Comparison of ENCODE assay signal across 2 cellular contexts in the genomic region with DNA sequence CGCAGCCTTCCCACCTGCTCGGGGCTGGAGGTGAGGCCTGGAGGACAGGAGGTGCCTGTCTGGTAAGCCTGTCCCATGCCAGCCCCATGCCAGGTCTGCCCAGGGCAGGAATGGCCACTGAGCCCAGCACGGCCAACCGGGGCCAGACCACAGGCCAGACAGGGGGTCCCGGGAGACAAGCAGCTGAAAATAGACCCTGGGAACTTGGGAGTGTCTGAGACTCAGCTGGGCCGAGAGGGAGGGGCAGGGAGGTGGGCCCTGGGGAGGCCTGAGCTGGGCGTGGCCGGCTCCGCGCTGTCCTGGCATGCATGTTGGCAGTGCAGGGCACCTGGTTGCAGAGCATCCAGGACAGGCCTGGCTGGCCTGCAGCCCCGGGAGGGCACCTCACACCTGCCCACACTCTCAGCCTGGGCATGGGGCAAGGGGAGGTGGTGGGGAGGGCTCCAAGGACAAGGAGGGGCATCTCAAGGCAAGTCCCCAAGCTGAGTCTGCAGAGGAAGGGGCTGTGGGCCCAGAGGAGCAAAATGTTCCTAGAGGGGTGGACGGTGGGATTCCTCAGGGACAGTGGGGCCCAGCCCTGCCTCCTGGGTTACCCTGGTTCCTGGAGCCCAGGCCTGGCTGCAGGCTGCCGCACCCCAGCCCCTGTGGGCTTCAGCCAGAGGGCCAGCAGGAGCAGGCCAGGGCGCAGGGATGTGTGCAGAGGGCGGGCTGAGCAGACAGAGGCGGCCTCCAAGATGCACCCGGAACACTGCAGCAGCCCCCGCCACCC.
TF ChIP-seq lines count a peak whose summit lies in the region.

No MANE protein-coding gene starts in this region.

TF ChIP-seq in HEK293, 187 proteins besides CTCF, POLR2A, EP300 and RAD21:
- TF ChIP-seq KLF17 (tag by site-specific recombination; IDR thresholded peaks at IDR 0.05), result no peak
- TF ChIP-seq ZNF16 (tag by site-specific recombination; IDR thresholded peaks at IDR 0.05; ENCODE audit: low read depth), result no peak
- no peak for TF ChIP-seq ZNF10 (tag by site-specific recombination; IDR thresholded peaks at IDR 0.05)
- TF ChIP-seq ZNF791 (tag by site-specific recombination; IDR thresholded peaks at IDR 0.05), result no peak
- no peak for TF ChIP-seq ZNF184 (tag by site-specific recombination; IDR thresholded peaks at IDR 0.05)
- TF ChIP-seq KLF1 (tag by site-specific recombination; IDR thresholded peaks at IDR 0.05), result peak; percentile 89
- TF ChIP-seq ZNF585B (tag by site-specific recombination; IDR thresholded peaks at IDR 0.05), result peak; percentile 85
- TF ChIP-seq, protein P1, sequence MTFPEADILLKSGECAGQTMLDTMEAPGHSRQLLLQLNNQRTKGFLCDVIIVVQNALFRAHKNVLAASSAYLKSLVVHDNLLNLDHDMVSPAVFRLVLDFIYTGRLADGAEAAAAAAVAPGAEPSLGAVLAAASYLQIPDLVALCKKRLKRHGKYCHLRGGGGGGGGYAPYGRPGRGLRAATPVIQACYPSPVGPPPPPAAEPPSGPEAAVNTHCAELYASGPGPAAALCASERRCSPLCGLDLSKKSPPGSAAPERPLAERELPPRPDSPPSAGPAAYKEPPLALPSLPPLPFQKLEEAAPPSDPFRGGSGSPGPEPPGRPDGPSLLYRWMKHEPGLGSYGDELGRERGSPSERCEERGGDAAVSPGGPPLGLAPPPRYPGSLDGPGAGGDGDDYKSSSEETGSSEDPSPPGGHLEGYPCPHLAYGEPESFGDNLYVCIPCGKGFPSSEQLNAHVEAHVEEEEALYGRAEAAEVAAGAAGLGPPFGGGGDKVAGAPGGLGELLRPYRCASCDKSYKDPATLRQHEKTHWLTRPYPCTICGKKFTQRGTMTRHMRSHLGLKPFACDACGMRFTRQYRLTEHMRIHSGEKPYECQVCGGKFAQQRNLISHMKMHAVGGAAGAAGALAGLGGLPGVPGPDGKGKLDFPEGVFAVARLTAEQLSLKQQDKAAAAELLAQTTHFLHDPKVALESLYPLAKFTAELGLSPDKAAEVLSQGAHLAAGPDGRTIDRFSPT (tag by site-specific recombination; IDR thresholded peaks at IDR 0.05), result peak; percentile 32

TF ChIP-seq in H1, 55 proteins besides CTCF, POLR2A, EP300 and RAD21:
- TF ChIP-seq EGR1 (IDR thresholded peaks at IDR 0.05; ENCODE audit: borderline replicate concordance, low read depth, low read length) (no peak), SIRT6 (IDR thresholded peaks at IDR 0.05; ENCODE audit: low read length) (no peak), TEAD4 (IDR thresholded peaks at IDR 0.05; ENCODE audit: low read depth, low read length) (no peak), CEBPB (IDR thresholded peaks at IDR 0.05; ENCODE audit: low read depth, low read length) (no peak), BRCA1 (IDR thresholded peaks at IDR 0.05; ENCODE audit: low read depth, low read length) (no peak), SAP30 (IDR thresholded peaks at IDR 0.05; ENCODE audit: insufficient read depth, insufficient replicate concordance, low read length) (no peak), RFX5 (IDR thresholded peaks at IDR 0.05; ENCODE audit: borderline replicate concordance, low read depth, low read length) (no peak), BACH1 (IDR thresholded peaks at IDR 0.05; ENCODE audit: low read length) (no peak), RXRA (IDR thresholded peaks at IDR 0.05; ENCODE audit: insufficient read depth, low read depth, low read length) (no peak), NANOG (IDR thresholded peaks at IDR 0.05; ENCODE audit: insufficient read depth, low read depth, low read length, poor library complexity, severe bottlenecking) (no peak), HDAC2 (IDR thresholded peaks at IDR 0.05; ENCODE audit: borderline replicate concordance in 1 of 2, low read depth in 2 of 2, low read length in 2 of 2) (no peak), KDM4A (IDR thresholded peaks at IDR 0.05; ENCODE audit: low read depth, low read length, severe bottlenecking) (no peak), TBP (IDR thresholded peaks at IDR 0.05; ENCODE audit: low read depth, low read length) (no peak), KDM5A (IDR thresholded peaks at IDR 0.05; ENCODE audit: low read length) (no peak), GTF2F1 (IDR thresholded peaks at IDR 0.05; ENCODE audit: borderline replicate concordance, low read depth, low read length) (no peak)
- TF ChIP-seq, protein P2, sequence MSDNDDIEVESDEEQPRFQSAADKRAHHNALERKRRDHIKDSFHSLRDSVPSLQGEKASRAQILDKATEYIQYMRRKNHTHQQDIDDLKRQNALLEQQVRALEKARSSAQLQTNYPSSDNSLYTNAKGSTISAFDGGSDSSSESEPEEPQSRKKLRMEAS (IDR thresholded peaks at IDR 0.05), result no peak
- TF ChIP-seq, protein P3, sequence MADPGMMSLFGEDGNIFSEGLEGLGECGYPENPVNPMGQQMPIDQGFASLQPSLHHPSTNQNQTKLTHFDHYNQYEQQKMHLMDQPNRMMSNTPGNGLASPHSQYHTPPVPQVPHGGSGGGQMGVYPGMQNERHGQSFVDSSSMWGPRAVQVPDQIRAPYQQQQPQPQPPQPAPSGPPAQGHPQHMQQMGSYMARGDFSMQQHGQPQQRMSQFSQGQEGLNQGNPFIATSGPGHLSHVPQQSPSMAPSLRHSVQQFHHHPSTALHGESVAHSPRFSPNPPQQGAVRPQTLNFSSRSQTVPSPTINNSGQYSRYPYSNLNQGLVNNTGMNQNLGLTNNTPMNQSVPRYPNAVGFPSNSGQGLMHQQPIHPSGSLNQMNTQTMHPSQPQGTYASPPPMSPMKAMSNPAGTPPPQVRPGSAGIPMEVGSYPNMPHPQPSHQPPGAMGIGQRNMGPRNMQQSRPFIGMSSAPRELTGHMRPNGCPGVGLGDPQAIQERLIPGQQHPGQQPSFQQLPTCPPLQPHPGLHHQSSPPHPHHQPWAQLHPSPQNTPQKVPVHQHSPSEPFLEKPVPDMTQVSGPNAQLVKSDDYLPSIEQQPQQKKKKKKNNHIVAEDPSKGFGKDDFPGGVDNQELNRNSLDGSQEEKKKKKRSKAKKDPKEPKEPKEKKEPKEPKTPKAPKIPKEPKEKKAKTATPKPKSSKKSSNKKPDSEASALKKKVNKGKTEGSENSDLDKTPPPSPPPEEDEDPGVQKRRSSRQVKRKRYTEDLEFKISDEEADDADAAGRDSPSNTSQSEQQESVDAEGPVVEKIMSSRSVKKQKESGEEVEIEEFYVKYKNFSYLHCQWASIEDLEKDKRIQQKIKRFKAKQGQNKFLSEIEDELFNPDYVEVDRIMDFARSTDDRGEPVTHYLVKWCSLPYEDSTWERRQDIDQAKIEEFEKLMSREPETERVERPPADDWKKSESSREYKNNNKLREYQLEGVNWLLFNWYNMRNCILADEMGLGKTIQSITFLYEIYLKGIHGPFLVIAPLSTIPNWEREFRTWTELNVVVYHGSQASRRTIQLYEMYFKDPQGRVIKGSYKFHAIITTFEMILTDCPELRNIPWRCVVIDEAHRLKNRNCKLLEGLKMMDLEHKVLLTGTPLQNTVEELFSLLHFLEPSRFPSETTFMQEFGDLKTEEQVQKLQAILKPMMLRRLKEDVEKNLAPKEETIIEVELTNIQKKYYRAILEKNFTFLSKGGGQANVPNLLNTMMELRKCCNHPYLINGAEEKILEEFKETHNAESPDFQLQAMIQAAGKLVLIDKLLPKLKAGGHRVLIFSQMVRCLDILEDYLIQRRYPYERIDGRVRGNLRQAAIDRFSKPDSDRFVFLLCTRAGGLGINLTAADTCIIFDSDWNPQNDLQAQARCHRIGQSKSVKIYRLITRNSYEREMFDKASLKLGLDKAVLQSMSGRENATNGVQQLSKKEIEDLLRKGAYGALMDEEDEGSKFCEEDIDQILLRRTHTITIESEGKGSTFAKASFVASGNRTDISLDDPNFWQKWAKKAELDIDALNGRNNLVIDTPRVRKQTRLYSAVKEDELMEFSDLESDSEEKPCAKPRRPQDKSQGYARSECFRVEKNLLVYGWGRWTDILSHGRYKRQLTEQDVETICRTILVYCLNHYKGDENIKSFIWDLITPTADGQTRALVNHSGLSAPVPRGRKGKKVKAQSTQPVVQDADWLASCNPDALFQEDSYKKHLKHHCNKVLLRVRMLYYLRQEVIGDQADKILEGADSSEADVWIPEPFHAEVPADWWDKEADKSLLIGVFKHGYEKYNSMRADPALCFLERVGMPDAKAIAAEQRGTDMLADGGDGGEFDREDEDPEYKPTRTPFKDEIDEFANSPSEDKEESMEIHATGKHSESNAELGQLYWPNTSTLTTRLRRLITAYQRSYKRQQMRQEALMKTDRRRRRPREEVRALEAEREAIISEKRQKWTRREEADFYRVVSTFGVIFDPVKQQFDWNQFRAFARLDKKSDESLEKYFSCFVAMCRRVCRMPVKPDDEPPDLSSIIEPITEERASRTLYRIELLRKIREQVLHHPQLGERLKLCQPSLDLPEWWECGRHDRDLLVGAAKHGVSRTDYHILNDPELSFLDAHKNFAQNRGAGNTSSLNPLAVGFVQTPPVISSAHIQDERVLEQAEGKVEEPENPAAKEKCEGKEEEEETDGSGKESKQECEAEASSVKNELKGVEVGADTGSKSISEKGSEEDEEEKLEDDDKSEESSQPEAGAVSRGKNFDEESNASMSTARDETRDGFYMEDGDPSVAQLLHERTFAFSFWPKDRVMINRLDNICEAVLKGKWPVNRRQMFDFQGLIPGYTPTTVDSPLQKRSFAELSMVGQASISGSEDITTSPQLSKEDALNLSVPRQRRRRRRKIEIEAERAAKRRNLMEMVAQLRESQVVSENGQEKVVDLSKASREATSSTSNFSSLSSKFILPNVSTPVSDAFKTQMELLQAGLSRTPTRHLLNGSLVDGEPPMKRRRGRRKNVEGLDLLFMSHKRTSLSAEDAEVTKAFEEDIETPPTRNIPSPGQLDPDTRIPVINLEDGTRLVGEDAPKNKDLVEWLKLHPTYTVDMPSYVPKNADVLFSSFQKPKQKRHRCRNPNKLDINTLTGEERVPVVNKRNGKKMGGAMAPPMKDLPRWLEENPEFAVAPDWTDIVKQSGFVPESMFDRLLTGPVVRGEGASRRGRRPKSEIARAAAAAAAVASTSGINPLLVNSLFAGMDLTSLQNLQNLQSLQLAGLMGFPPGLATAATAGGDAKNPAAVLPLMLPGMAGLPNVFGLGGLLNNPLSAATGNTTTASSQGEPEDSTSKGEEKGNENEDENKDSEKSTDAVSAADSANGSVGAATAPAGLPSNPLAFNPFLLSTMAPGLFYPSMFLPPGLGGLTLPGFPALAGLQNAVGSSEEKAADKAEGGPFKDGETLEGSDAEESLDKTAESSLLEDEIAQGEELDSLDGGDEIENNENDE (IDR thresholded peaks at IDR 0.05; ENCODE audit: insufficient replicate concordance, low read length), result no peak
TF ChIP-seq in H1: peak in this region for 0.
